27 cellular contexts compared by ENCODE assay signal in the genomic region with DNA sequence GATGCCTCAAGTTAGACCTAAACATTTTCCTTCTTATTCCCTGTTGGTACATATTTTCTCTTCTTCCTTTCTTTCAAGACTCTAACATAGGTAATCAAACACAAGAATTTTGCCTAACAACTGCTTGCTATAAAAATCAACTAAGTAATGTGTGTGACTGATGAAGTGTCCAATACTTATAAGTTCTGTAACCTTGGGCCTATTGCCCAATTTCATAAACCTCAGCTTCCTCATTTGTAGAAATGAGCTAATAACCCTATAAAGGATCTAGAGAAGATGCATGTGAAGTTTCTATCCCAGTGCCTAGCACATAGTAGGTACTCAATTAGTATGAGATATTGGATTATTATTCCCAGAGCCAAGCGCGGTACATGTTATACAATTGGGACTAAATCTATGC.
"Had no signal": no experiment of that assay in that cellular context is flagged by ENCODE, and none has a peak within 500 bp of the region (broad histone marks: within the 10 kb centered on the region; RNA-seq: fewer than 3 reads in every experiment).

No MANE protein-coding gene starts in this region.

- H3K27me3 ChIP-seq: adrenal gland, colonic mucosa, MG63, Peyer's patch, SJCRH30 had no signal

- DNase-seq: activated CD4-positive, alpha-beta T cell treated with anti-CD3 and anti-CD28 coated beads for 48 hours; activated CD4-positive, alpha-beta T cell treated with anti-CD3 and anti-CD28 coated beads, Interleukin-2, amount 50 U/mL, for 4 hours; activated CD4-positive, CD25-positive, alpha-beta regulatory T cell treated with anti-CD3 and anti-CD28 coated beads, Interleukin-2, amount 50 U/mL, for 72 hours; activated CD8-positive, alpha-beta memory T cell treated with anti-CD3 and anti-CD28 coated beads, Interleukin-2, amount 50 U/mL, for 48 hours; activated CD8-positive, alpha-beta T cell treated with anti-CD3 and anti-CD28 coated beads, Interleukin-2, amount 10 ng/mL, durations not matched to agents 7 days and 5 days; activated naive CD4-positive, alpha-beta T cell treated with anti-CD3 and anti-CD28 coated beads, Interleukin-2, amount 50 U/mL, for 16 hours; activated naive CD8-positive, alpha-beta T cell treated with anti-CD3 and anti-CD28 coated beads, Interleukin-2, amount 10 ng/mL, durations not matched to agents 7 days and 5 days; activated T-cell treated with anti-CD3 and anti-CD28 coated beads, Interleukin-2, amount 50 U/mL, for 1 hour; adrenal gland; anterior cingulate cortex; colonic mucosa; MG63; NCI-H1092 treated with DMSO at 0.1 percent for 48 hours; NCI-H1417 treated with DMSO at 0.1 percent for 48 hours; NCI-H1694; NCI-H2029; NCI-H2107; NCI-H226; NCI-H526 treated with DMSO at 0.1 percent for 48 hours; NK-92 treated with Interleukin-12 subunit alpha and Interleukin-12 subunit beta, amount 100 ng/mL, for 24 hours; Peyer's patch; Right ventricle myocardium superior; SJCRH30; SK-N-SH had no signal

- ATAC-seq: activated CD8-positive, alpha-beta T cell treated with anti-CD3 and anti-CD28 coated beads, Interleukin-2, amount 10 ng/mL, durations not matched to agents 7 days and 5 days; WTC11 had no signal

- H3K4me3 ChIP-seq: adrenal gland, colonic mucosa, MG63, Peyer's patch, SJCRH30 had no signal

- H3K27ac ChIP-seq: adrenal gland, colonic mucosa, KMS-11, Peyer's patch, RWPE1, SJCRH30 had no signal

- H3K9me3 ChIP-seq: adrenal gland, colonic mucosa, MG63, Peyer's patch, SJCRH30, SK-N-SH had no signal

- H3K36me3 ChIP-seq: adrenal gland, colonic mucosa, MG63, Peyer's patch, SJCRH30 had no signal

- H3K4me1 ChIP-seq: adrenal gland, colonic mucosa, Peyer's patch, SJCRH30 had no signal
